Comparison of ENCODE assay signal across 8 cellular contexts in genomic region chr17:66541461-66542182, GRCh38.
DNase-seq lines count a peak whose midpoint lies in the region; ATAC-seq and TF ChIP-seq lines count a peak whose summit lies in the region.

No MANE protein-coding gene starts in this region.

- no peak overlapping the region for H3K27ac ChIP-seq in CD8-positive, alpha-beta memory T cell (ENCODE audit: low read depth, low read length)

- H3K27ac Mint-ChIP-seq in CD8-positive, alpha-beta memory T cell: peak overlapping the region in 5 of 8 donors; percentile 36 to 85 (median 49)
- peak overlapping the region; percentile 98 for H3K27ac Mint-ChIP-seq in osteocyte (ENCODE audit: unreplicated experiment)

- DNase-seq in CD8-positive, alpha-beta memory T cell: no peak
- DNase-seq in amniotic stem cell (lab: John Stamatoyannopoulos, UW) (peak; percentile 69), osteocyte (ENCODE audit: extremely low spot score, unreplicated experiment) (no peak), NCI-H2081 treated with DMSO at 0.1 percent for 48 hours (lab: John Stamatoyannopoulos, UW) (no peak)
- no peak for DNase-seq in activated CD4-positive, alpha-beta T cell treated with anti-CD3 and anti-CD28 coated beads for 48 hours
- no peak for DNase-seq in activated CD4-positive, alpha-beta T cell treated with anti-CD3 and anti-CD28 coated beads, Interleukin-2, amount 50 U/mL, for 4 hours

- peaks cover 39 to 62% (median 50%) of the 10 kb centered on the region in 3 donors for H3K4me1 Mint-ChIP-seq in CD8-positive, alpha-beta memory T cell
- peaks cover 72% of the 10 kb centered on the region for H3K4me1 Mint-ChIP-seq in osteocyte (ENCODE audit: unreplicated experiment)

- peak; percentile 76 for ATAC-seq in GM19397 (IDR thresholded peaks at IDR 0.05; ENCODE audit: unreplicated experiment)
- peak; percentile 75 for ATAC-seq in HG03439 (IDR thresholded peaks at IDR 0.05; ENCODE audit: unreplicated experiment)

- CTCF ChIA-PET in CD8-positive, alpha-beta memory T cell (lab: Charles Lee): interaction anchor here (1.4 kb wide), 1 partner anchor 8 kb away, joined by 3 read pairs; no protein-coding TSS in a partner anchor

- no peak overlapping the region for H3K4me3 ChIP-seq in CD8-positive, alpha-beta memory T cell (ENCODE audit: low read length)

- no peak for TF ChIP-seq CTCF in osteocyte (IDR thresholded peaks at IDR 0.05)

- H3K9me3 Mint-ChIP-seq in CD8-positive, alpha-beta memory T cell: peaks cover 0 to 4% (median 0%) of the 10 kb centered on the region in 5 donors
- H3K9me3 Mint-ChIP-seq in osteocyte (ENCODE audit: unreplicated experiment): peaks cover 3% of the 10 kb centered on the region

- POLR2A ChIA-PET in CD8-positive, alpha-beta memory T cell (lab: Charles Lee): no interaction called here

- no peaks in the 10 kb centered on the region for H3K36me3 ChIP-seq in CD8-positive, alpha-beta memory T cell (ENCODE audit: insufficient read depth, low read length)

- no peaks in the 10 kb centered on the region for H3K9me3 ChIP-seq in CD8-positive, alpha-beta memory T cell (ENCODE audit: low read length)

- H3K27me3 Mint-ChIP-seq in CD8-positive, alpha-beta memory T cell: no peaks in the 10 kb centered on the region
- H3K27me3 Mint-ChIP-seq in osteocyte (ENCODE audit: unreplicated experiment): no peaks in the 10 kb centered on the region

- H3K4me3 Mint-ChIP-seq in CD8-positive, alpha-beta memory T cell: peak overlapping the region in 3 of 7 donors; percentile 13 to 37 (median 15)
- no peak overlapping the region for H3K4me3 Mint-ChIP-seq in osteocyte (ENCODE audit: unreplicated experiment)

- peaks cover 0 to 13% (median 2%) of the 10 kb centered on the region in 3 donors for H3K36me3 Mint-ChIP-seq in CD8-positive, alpha-beta memory T cell
- peaks cover 6% of the 10 kb centered on the region for H3K36me3 Mint-ChIP-seq in osteocyte (ENCODE audit: unreplicated experiment)

- peaks cover 50% of the 10 kb centered on the region for H3K4me1 ChIP-seq in CD8-positive, alpha-beta memory T cell (ENCODE audit: insufficient read depth, low read length)

- no peaks in the 10 kb centered on the region for H3K27me3 ChIP-seq in CD8-positive, alpha-beta memory T cell (ENCODE audit: insufficient read depth, low read length, poor library complexity, severe bottlenecking)
